ENCODE assay signal across 8 cellular contexts in the genomic region with DNA sequence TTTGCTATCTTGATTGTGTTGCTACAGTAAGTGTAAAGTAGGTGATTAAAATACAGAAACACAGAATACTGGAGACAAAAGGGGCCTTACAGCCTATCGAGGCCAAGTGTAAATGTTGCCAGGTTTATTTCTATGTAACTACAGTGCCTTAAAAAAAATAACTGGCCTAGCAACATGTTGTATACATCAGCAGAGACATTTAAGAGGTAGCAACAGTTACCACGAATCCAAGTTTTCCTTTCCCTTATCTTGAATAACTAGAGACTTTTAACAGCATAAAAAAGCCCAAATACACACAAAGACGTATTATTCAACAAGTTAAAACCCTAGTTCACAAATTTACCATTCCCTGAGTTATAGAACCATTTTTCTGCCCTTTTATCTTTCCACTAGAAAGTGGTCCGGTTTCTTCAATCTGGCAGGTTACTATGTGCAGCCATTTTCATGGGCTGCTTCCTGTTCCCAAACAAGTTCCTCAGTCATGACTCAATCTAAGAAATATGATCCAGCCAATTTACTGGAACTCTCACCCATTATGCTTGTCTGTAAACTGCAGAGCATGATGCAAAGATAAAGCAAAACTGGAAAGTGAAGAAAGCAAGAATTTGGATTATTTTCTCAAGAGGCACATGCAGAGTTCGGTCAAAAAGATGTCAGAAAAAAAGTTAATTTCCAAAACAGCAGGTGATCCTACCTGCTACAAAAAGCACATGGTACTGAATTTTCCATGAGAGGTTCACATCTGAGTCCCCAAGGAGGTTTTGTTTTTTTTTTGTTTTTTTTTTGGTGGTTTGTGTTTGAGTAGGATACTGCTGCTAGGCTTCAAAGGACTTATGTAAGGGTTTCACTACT. TPM values are rescaled to one million over a fixed set of nuclear protein-coding genes. Genes with fewer than 3 reads are reported as not detected.
A peak's percentile ranks its signal among the peaks of the same experiment; 100 is the strongest.
DNase-seq lines count a peak whose midpoint lies in the region; ATAC-seq and TF ChIP-seq lines count a peak whose summit lies in the region.

No MANE protein-coding gene starts in this region.

- H3K9me3 ChIP-seq in CD8-positive, alpha-beta memory T cell (ENCODE audit: low read length) = no peaks in the 10 kb centered on the region
- no peaks in the 10 kb centered on the region for H3K9me3 ChIP-seq in heart right ventricle

- peaks cover 0 to 1% of the 10 kb centered on the region in 2 donors for H3K27me3 Mint-ChIP-seq in CD8-positive, alpha-beta memory T cell
- no peaks in the 10 kb centered on the region for H3K27me3 Mint-ChIP-seq in IgD-negative memory B cell
- no peaks in the 10 kb centered on the region for H3K27me3 Mint-ChIP-seq in activated naive CD8-positive, alpha-beta T cell treated with anti-CD3 and anti-CD28 coated beads for 36 hours

- no peaks in the 10 kb centered on the region for H3K9me3 Mint-ChIP-seq in CD8-positive, alpha-beta memory T cell
- no peaks in the 10 kb centered on the region for H3K9me3 Mint-ChIP-seq in IgD-negative memory B cell
- H3K9me3 Mint-ChIP-seq in activated naive CD8-positive, alpha-beta T cell treated with anti-CD3 and anti-CD28 coated beads for 36 hours = no peaks in the 10 kb centered on the region

- CTCF ChIA-PET in CD8-positive, alpha-beta memory T cell (lab: Charles Lee) = interaction anchor here (5.1 kb wide), 1 partner anchor 22 kb away, joined by 55 read pairs; a partner anchor contains a TSS

- peak overlapping the region in 6 of 7 donors; percentile 25 to 67 (median 55) for H3K4me3 Mint-ChIP-seq in CD8-positive, alpha-beta memory T cell
- H3K4me3 Mint-ChIP-seq in IgD-negative memory B cell = peak overlapping the region in 2 of 4 donors; percentile 24 to 81
- no peak overlapping the region for H3K4me3 Mint-ChIP-seq in activated naive CD8-positive, alpha-beta T cell treated with anti-CD3 and anti-CD28 coated beads for 36 hours

- 17% methylated on average over 5 of the region's 5 CpGs for whole genome bisulfite sequencing in heart right ventricle, 2 donors

- TF ChIP-seq CTCF in heart right ventricle (IDR thresholded peaks at IDR 0.05) = no peak

- H3K36me3 ChIP-seq in CD8-positive, alpha-beta memory T cell (ENCODE audit: insufficient read depth, low read length) = no peaks in the 10 kb centered on the region
- H3K36me3 ChIP-seq in heart right ventricle = peaks cover 0 to 6% (median 0%) of the 10 kb centered on the region in 9 donors

- H3K36me3 Mint-ChIP-seq in CD8-positive, alpha-beta memory T cell = peaks cover 0 to 30% (median 0%) of the 10 kb centered on the region in 3 donors
- H3K36me3 Mint-ChIP-seq in IgD-negative memory B cell = no peaks in the 10 kb centered on the region
- H3K36me3 Mint-ChIP-seq in activated naive CD8-positive, alpha-beta T cell treated with anti-CD3 and anti-CD28 coated beads for 36 hours = peaks cover 40% of the 10 kb centered on the region

- intact Hi-C loops in heart right ventricle (cut with DNase I) = no loop called here

- peaks cover 80 to 95% (median 95%) of the 10 kb centered on the region in 3 donors for H3K4me1 Mint-ChIP-seq in CD8-positive, alpha-beta memory T cell
- H3K4me1 Mint-ChIP-seq in IgD-negative memory B cell = peaks cover 60 to 77% (median 62%) of the 10 kb centered on the region in 3 donors
- H3K4me1 Mint-ChIP-seq in activated naive CD8-positive, alpha-beta T cell treated with anti-CD3 and anti-CD28 coated beads for 36 hours = peaks cover 73% of the 10 kb centered on the region

- POLR2A ChIA-PET in CD8-positive, alpha-beta memory T cell (lab: Charles Lee) = no interaction called here

- H3K4me3 ChIP-seq in CD8-positive, alpha-beta memory T cell (ENCODE audit: low read length) = peak overlapping the region; percentile 7
- H3K4me3 ChIP-seq in heart right ventricle (peak overlapping the region in 7 of 10 donors; percentile 4 to 26 (median 6)), skeletal muscle cell (ENCODE audit: low read depth, low read length) (peak overlapping the region; percentile 25)

- H3K4me1 ChIP-seq in CD8-positive, alpha-beta memory T cell (ENCODE audit: insufficient read depth, low read length) = peaks cover 87% of the 10 kb centered on the region
- peaks cover 22 to 100% (median 99%) of the 10 kb centered on the region in 9 donors for H3K4me1 ChIP-seq in heart right ventricle

- no peak for DNase-seq in CD8-positive, alpha-beta memory T cell
- DNase-seq in activated naive CD8-positive, alpha-beta T cell treated with anti-CD3 and anti-CD28 coated beads for 36 hours = no peak
- DNase-seq in heart right ventricle (no peak), skeletal muscle cell (ENCODE audit: low read depth) (peak; percentile 78)

- peak; percentile 49 to 80 (median 75) for ATAC-seq in heart right ventricle
- no peak for ATAC-seq in HG02970 (IDR thresholded peaks at IDR 0.05; ENCODE audit: low FRiP score, unreplicated experiment)
- no peak for ATAC-seq in HG03159 (IDR thresholded peaks at IDR 0.05; ENCODE audit: unreplicated experiment)
- no peak for ATAC-seq in GM19452 (IDR thresholded peaks at IDR 0.05; ENCODE audit: unreplicated experiment)

- peak overlapping the region; percentile 35 for H3K27ac ChIP-seq in CD8-positive, alpha-beta memory T cell (ENCODE audit: low read depth, low read length)
- H3K27ac ChIP-seq in heart right ventricle = peak overlapping the region; percentile 26 to 90 (median 79)

- H3K27ac Mint-ChIP-seq in CD8-positive, alpha-beta memory T cell = peak overlapping the region; percentile 43 to 99 (median 90)
- peak overlapping the region; percentile 38 to 89 (median 89) for H3K27ac Mint-ChIP-seq in IgD-negative memory B cell
- peak overlapping the region; percentile 78 for H3K27ac Mint-ChIP-seq in activated naive CD8-positive, alpha-beta T cell treated with anti-CD3 and anti-CD28 coated beads for 36 hours

- H3K27me3 ChIP-seq in CD8-positive, alpha-beta memory T cell (ENCODE audit: insufficient read depth, low read length, poor library complexity, severe bottlenecking) = no peaks in the 10 kb centered on the region
- H3K27me3 ChIP-seq in heart right ventricle = no peaks in the 10 kb centered on the region

RNA-seq across cellular contexts. Expression of a gene that starts 22.2 kb away (rescaled TPM):
- 10 to 100 TPM; 58.0 to 63.0 TPM for total RNA-seq in CD8-positive, alpha-beta memory T cell
- polyA plus RNA-seq in CD8-positive, alpha-beta memory T cell = 47.7 TPM
- polyA plus RNA-seq in IgD-negative memory B cell (41.7 TPM), heart right ventricle (10 to 100 TPM; 26.4 to 28.8 TPM)
- 10 to 100 TPM; 68.3 to 70.3 TPM for total RNA-seq in activated naive CD8-positive, alpha-beta T cell treated with anti-CD3 and anti-CD28 coated beads for 36 hours
- total RNA-seq in heart right ventricle = 10 to 100 TPM; 39.0 to 67.9 (median 57.6) TPM

RNA-seq across cellular contexts. Expression of a gene that starts 29.8 kb away (rescaled TPM):
- total RNA-seq in CD8-positive, alpha-beta memory T cell = 100 to 1,000 TPM; 203 to 216 TPM
- 58.3 TPM for polyA plus RNA-seq in CD8-positive, alpha-beta memory T cell
- polyA plus RNA-seq in IgD-negative memory B cell = 55.3 TPM
- 100 to 1,000 TPM; 253 to 254 TPM for total RNA-seq in activated naive CD8-positive, alpha-beta T cell treated with anti-CD3 and anti-CD28 coated beads for 36 hours
- 10 to 100 TPM; 63.7 to 93.8 (median 77.6) TPM for total RNA-seq in heart right ventricle
- 10 to 100 TPM; 78.3 to 93.7 TPM for polyA plus RNA-seq in heart right ventricle

Comparison
In these comparisons a context has a peak if more than half of its experiments do, and no peak if none do; other contexts are left out.
1. ATAC-seq: peak in heart right ventricle (8 of 8); none in HG02970 (single experiment), HG03159 (single experiment) and GM19452 (single experiment).
2. Peak in every context shown above with its lines, with median percentiles within 50 percentile points of each other: H3K4me3 ChIP-seq and H3K27ac Mint-ChIP-seq.